ENCODE assay signal across 8 cellular contexts in genomic region chr4:186137193-186137792, GRCh38. TPM values are rescaled to one million over a fixed set of nuclear protein-coding genes. Genes with fewer than 3 reads are reported as not detected.
A peak's percentile ranks its signal among the peaks of the same experiment; 100 is the strongest.
DNase-seq lines count a peak whose midpoint lies in the region; ATAC-seq, FAIRE-seq and TF ChIP-seq lines count a peak whose summit lies in the region.

No MANE protein-coding gene starts in this region.

- under 1% methylated on average over 6 of the region's 6 CpGs for WGBS in GM12878 (ENCODE audit: insufficient coverage, insufficient replicate concordance, low lambda C conversion rate, missing lambda C conversion rate)

- H3K9me3 ChIP-seq in GM12878 (replicated peaks; ENCODE audit: control insufficient read depth, insufficient read depth, low read length), result no peaks in the 10 kb centered on the region
- no peaks in the 10 kb centered on the region for H3K9me3 ChIP-seq in lower lobe of right lung
- no peaks in the 10 kb centered on the region for H3K9me3 ChIP-seq in gastrocnemius medialis

- H3K36me3 Mint-ChIP-seq in natural killer cell (no peaks in the 10 kb centered on the region), immature natural killer cell (no peaks in the 10 kb centered on the region)
- no peaks in the 10 kb centered on the region for H3K36me3 Mint-ChIP-seq in natural killer cell treated with Interleukin-12 subunit alpha and Interleukin-12 subunit beta and Interleukin-15 and Interleukin-18, amount 100 ng/mL, for 72 hours
- no peaks in the 10 kb centered on the region for H3K36me3 Mint-ChIP-seq in naive thymus-derived CD8-positive, alpha-beta T cell

- ATAC-seq in natural killer cell (peak in 1 of 3 donors; percentile 41), GM12878 (peak; percentile 54), lower lobe of right lung (peak in 1 of 2 donors; percentile 49), gastrocnemius medialis (no peak)
- no peak for ATAC-seq in natural killer cell treated with Interleukin-12 subunit alpha and Interleukin-12 subunit beta and Interleukin-15 and Interleukin-18, amount 100 ng/mL, for 72 hours
- no peak for ATAC-seq in naive thymus-derived CD8-positive, alpha-beta T cell

- FAIRE-seq in GM12878 (lab: Jason Lieb, UNC), result no peak

- in situ Hi-C loops in GM12878 (cut with MboI) (loop anchor here (5.0 to 10.0 kb wide), 2 partner anchors 70 to 492 kb away; partner anchors contain the start of gene TLR3), gastrocnemius medialis (cut with MboI; ENCODE audit: low sequenced_read_pairs in 4 of 4) (loop anchor here in 1 of 4 donors (5.0 kb wide), 1 partner anchor 70 kb away; the partner anchor contains the start of gene TLR3)

- SMC1A ChIA-PET in GM12878 (lab: Charles Lee; ENCODE audit: uncharacterized antibody, unreplicated experiment), result interaction anchor here (0.7 to 2.1 kb wide), 9 partner anchors 8 to 496 kb away, joined by 3 to 16 read pairs (median 3); partner anchors contain the start of gene TLR3

- intact Hi-C loops in natural killer cell (cut with micrococcal nuclease) (no loop called here), GM12878 (cut with micrococcal nuclease; ENCODE audit: unreplicated experiment) (loop anchor here (1.0 to 5.0 kb wide), 3 partner anchors 69 to 496 kb away; no protein-coding TSS in a partner anchor), lower lobe of right lung (cut with DNase I) (no loop called here), gastrocnemius medialis (cut with DNase I; ENCODE audit: low total_unique reads) (no loop called here)

- CTCF ChIA-PET in GM12878 (lab: Yijun Ruan, JAX), result interaction anchor here (0.6 to 2.9 kb wide), 25 partner anchors 9 to 1906 kb away, joined by 3 to 38 read pairs (median 4); partner anchors contain the start of gene TLR3

- H3K4me3 Mint-ChIP-seq in natural killer cell (no peak overlapping the region), immature natural killer cell (no peak overlapping the region)
- H3K4me3 Mint-ChIP-seq in natural killer cell treated with Interleukin-12 subunit alpha and Interleukin-12 subunit beta and Interleukin-15 and Interleukin-18, amount 100 ng/mL, for 72 hours, result no peak overlapping the region
- H3K4me3 Mint-ChIP-seq in naive thymus-derived CD8-positive, alpha-beta T cell, result no peak overlapping the region

- TF ChIP-seq EP300 in GM12878 (IDR thresholded peaks at IDR 0.05; ENCODE audit: borderline replicate concordance in 1 of 2, control insufficient read depth in 1 of 2, low read depth in 2 of 2, low read length in 2 of 2), result no peak

- peak; percentile 22 for TF ChIP-seq CTCF in natural killer cell (IDR thresholded peaks at IDR 0.05)
- TF ChIP-seq CTCF in GM12878 (IDR thresholded peaks at IDR 0.05 in 2 of 3, conservative IDR thresholded peaks at IDR 0.05 in 1 of 3; ENCODE audit: control insufficient read depth in 2 of 3, extremely low read depth in 1 of 3, insufficient read depth in 1 of 3, low read depth in 3 of 3, low read length in 3 of 3), result peak; percentile 45 to 68 (median 66); a peak in 5 of 6 replicates
- TF ChIP-seq CTCF in lower lobe of right lung (IDR thresholded peaks at IDR 0.05), result peak; percentile 75
- TF ChIP-seq CTCF in gastrocnemius medialis (IDR thresholded peaks at IDR 0.05 in 4 of 5, conservative IDR thresholded peaks at IDR 0.05 in 1 of 5), result peak in 1 of 5 experiments; percentile 34

- no peak overlapping the region for H3K27ac Mint-ChIP-seq in natural killer cell
- no peak overlapping the region for H3K27ac Mint-ChIP-seq in natural killer cell treated with Interleukin-12 subunit alpha and Interleukin-12 subunit beta and Interleukin-15 and Interleukin-18, amount 100 ng/mL, for 72 hours
- no peak overlapping the region for H3K27ac Mint-ChIP-seq in immature natural killer cell
- H3K27ac Mint-ChIP-seq in naive thymus-derived CD8-positive, alpha-beta T cell, result no peak overlapping the region

- H3K9ac ChIP-seq in GM12878 (ENCODE audit: control insufficient read depth, insufficient read depth, low read length), result no peak overlapping the region

- H3K4me1 Mint-ChIP-seq in natural killer cell (no peaks in the 10 kb centered on the region), immature natural killer cell (no peaks in the 10 kb centered on the region)
- peaks cover 0 to 6% of the 10 kb centered on the region in 2 donors for H3K4me1 Mint-ChIP-seq in natural killer cell treated with Interleukin-12 subunit alpha and Interleukin-12 subunit beta and Interleukin-15 and Interleukin-18, amount 100 ng/mL, for 72 hours (ENCODE audit: low read depth in 2 of 2)
- no peaks in the 10 kb centered on the region for H3K4me1 Mint-ChIP-seq in naive thymus-derived CD8-positive, alpha-beta T cell

- no peak overlapping the region for H3K4me2 ChIP-seq in GM12878 (ENCODE audit: control insufficient read depth, insufficient read depth)

- peak; percentile 74 for TF ChIP-seq RAD21 in GM12878 (IDR thresholded peaks at IDR 0.05; ENCODE audit: insufficient read depth, low read depth, low read length)

- POLR2A ChIA-PET in GM12878 (lab: Charles Lee), result no interaction called here
- POLR2A ChIA-PET in naive thymus-derived CD8-positive, alpha-beta T cell (lab: Charles Lee), result no interaction called here

- H3K4me3 ChIP-seq in GM12878 (no peak overlapping the region), lower lobe of right lung (no peak overlapping the region), gastrocnemius medialis (no peak overlapping the region)

- H3K27ac ChIP-seq in GM12878 (ENCODE audit: control insufficient read depth, insufficient read depth) (no peak overlapping the region), lower lobe of right lung (no peak overlapping the region), gastrocnemius medialis (no peak overlapping the region)

- RAD21 ChIA-PET in GM12878 (lab: Charles Lee; ENCODE audit: unreplicated experiment), result interaction anchor here (0.6 to 1.5 kb wide), 7 partner anchors 63 to 497 kb away, joined by 3 to 5 read pairs (median 3); partner anchors contain the start of gene TLR3

- no peak for DNase-seq in natural killer cell
- DNase-seq in natural killer cell treated with Interleukin-12 subunit alpha and Interleukin-12 subunit beta and Interleukin-15 and Interleukin-18, amount 100 ng/mL, for 72 hours (ENCODE audit: low spot score), result no peak
- DNase-seq in HT-29 (ENCODE audit: low spot score), result peak; percentile 33
- no peak for DNase-seq in GM12878 (ENCODE audit: low read depth, low spot score)
- no peak for DNase-seq in lower lobe of right lung
- DNase-seq in gastrocnemius medialis, result no peak
- DNase-seq in immature natural killer cell, result no peak
- no peak for DNase-seq in naive thymus-derived CD8-positive, alpha-beta T cell

- no peaks in the 10 kb centered on the region for H3K79me2 ChIP-seq in GM12878 (ENCODE audit: control insufficient read depth, insufficient read depth, low read length)

- H3K27me3 Mint-ChIP-seq in natural killer cell (ENCODE audit: low read depth in 2 of 2) (peaks cover 19 to 21% of the 10 kb centered on the region in 2 donors), immature natural killer cell (ENCODE audit: low read depth in 3 of 3) (peaks cover 0 to 10% (median 3%) of the 10 kb centered on the region in 3 donors)
- peaks cover 18 to 26% of the 10 kb centered on the region in 2 donors for H3K27me3 Mint-ChIP-seq in natural killer cell treated with Interleukin-12 subunit alpha and Interleukin-12 subunit beta and Interleukin-15 and Interleukin-18, amount 100 ng/mL, for 72 hours
- peaks cover 0 to 26% (median 9%) of the 10 kb centered on the region in 5 donors for H3K27me3 Mint-ChIP-seq in naive thymus-derived CD8-positive, alpha-beta T cell

- H4K20me1 ChIP-seq in GM12878 (ENCODE audit: control insufficient read depth, insufficient read depth), result no peaks in the 10 kb centered on the region

- H3K4me1 ChIP-seq in GM12878 (ENCODE audit: control insufficient read depth, insufficient read depth, low read length) (peaks cover 15% of the 10 kb centered on the region), lower lobe of right lung (no peaks in the 10 kb centered on the region), gastrocnemius medialis (no peaks in the 10 kb centered on the region)

- BruUV-seq in GM12878 (replicated peaks; lab: Mats Ljungman, UMichigan), result no TSS peak

- H3K36me3 ChIP-seq in GM12878 (ENCODE audit: control insufficient read depth in 2 of 2, insufficient read depth in 2 of 2, low read length in 1 of 2), result no peaks in the 10 kb centered on the region
- no peaks in the 10 kb centered on the region for H3K36me3 ChIP-seq in lower lobe of right lung
- H3K36me3 ChIP-seq in gastrocnemius medialis, result no peaks in the 10 kb centered on the region

- H3K27me3 ChIP-seq in GM12878 (replicated peaks in 1 of 2; ENCODE audit: control insufficient read depth in 2 of 2, insufficient read depth in 2 of 2, low read length in 1 of 2) (no peaks in the 10 kb centered on the region), lower lobe of right lung (ENCODE audit: low read depth) (no peaks in the 10 kb centered on the region), gastrocnemius medialis (no peaks in the 10 kb centered on the region)

- H2AFZ ChIP-seq in GM12878 (ENCODE audit: control insufficient read depth, low read depth, low read length), result no peak overlapping the region

- no peaks in the 10 kb centered on the region for H3K9me3 Mint-ChIP-seq in natural killer cell
- H3K9me3 Mint-ChIP-seq in natural killer cell treated with Interleukin-12 subunit alpha and Interleukin-12 subunit beta and Interleukin-15 and Interleukin-18, amount 100 ng/mL, for 72 hours, result no peaks in the 10 kb centered on the region
- H3K9me3 Mint-ChIP-seq in immature natural killer cell, result no peaks in the 10 kb centered on the region
- H3K9me3 Mint-ChIP-seq in naive thymus-derived CD8-positive, alpha-beta T cell, result no peaks in the 10 kb centered on the region

- TF ChIP-seq POLR2A in GM12878 (IDR thresholded peaks at IDR 0.05; ENCODE audit: low read depth, low read length), result no peak
- no peak for TF ChIP-seq POLR2A in gastrocnemius medialis (IDR thresholded peaks at IDR 0.05)

RNA-seq across cellular contexts. Expression of gene FAM149A, which starts 32.8 kb away (rescaled TPM):
- total RNA-seq in natural killer cell (under 1 TPM in 1 of 3 donors, not detected in 2; 0.33 TPM), GM12878 (2014; rRNA removed) (0.76 and 1.0 TPM in 2 replicates), GM12878 (2014; rRNA removed; fragmentation: Illumina TruSeq; extraction: Trizol) (0.49 and 0.92 TPM in 2 replicates), GM12878 (2021) (0.38 and 0.53 TPM in 2 replicates), lower lobe of right lung (13.3 TPM), gastrocnemius medialis (1 to 10 TPM; 1.5 to 5.9 (median 3.3) TPM)
- total RNA-seq in natural killer cell treated with Interleukin-12 subunit alpha and Interleukin-12 subunit beta and Interleukin-15 and Interleukin-18, amount 100 ng/mL, for 72 hours, result not detected
- 24.1 and 26.6 TPM in 2 replicates for total RNA-seq in HT-29 (2014; rRNA removed; shearing (Covaris generic))
- total RNA-seq in GM12878 (2013; cell fraction: nucleolus; rRNA removed), result not detected in 2 replicates
- polyA plus RNA-seq in GM12878 (2011; ENCODE audit: low read depth), result 1.1 TPM
- polyA plus RNA-seq in GM12878 (2011; rRNA removed) (0.10 and 0.57 TPM in 2 replicates), GM12878 (2014; fragmentation: Illumina TruSeq; extraction: Trizol) (0.36 and 0.57 TPM in 2 replicates), GM12878 (2014; fragmentation: Nextera tagmentation; extraction: Ambion mirVana) (1 to 10 TPM; 1.7 to 1.9 TPM), GM12878 (2014; rRNA removed) (0.86 and 1.1 TPM in 2 replicates), GM12878 (2016; fragmentation: Nextera tagmentation; extraction: Ambion mirVana) (1 to 10 TPM in 1 of 2 experiments, under 1 TPM in 1; 0.96 to 1.0 TPM), immature natural killer cell (not detected)
- polyA plus RNA-seq in GM12878 (2011; cell fraction: cytosol; rRNA removed), result 0.25 and 0.32 TPM in 2 replicates
- 0.34 and 0.51 TPM in 2 replicates for polyA plus RNA-seq in GM12878 (2011; cell fraction: nucleus; rRNA removed)
- polyA plus RNA-seq in GM12878 (2012), result 0.73 TPM in 1 of 2 replicates, not detected in the other
- 1.7 TPM in 1 of 2 replicates, not detected in the other for polyA minus RNA-seq in GM12878 (2011; rRNA and poly(A)+ RNA removed)
- polyA minus RNA-seq in GM12878 (2011; cell fraction: cytosol; rRNA and poly(A)+ RNA removed), result not detected in 2 replicates
- not detected in 2 replicates for polyA minus RNA-seq in GM12878 (2011; cell fraction: nucleus; rRNA and poly(A)+ RNA removed)
- 1 to 10 TPM; 2.4 to 2.5 TPM for total RNA-seq in naive thymus-derived CD8-positive, alpha-beta T cell
- polyA plus RNA-seq in naive thymus-derived CD8-positive, alpha-beta T cell, result under 1 TPM in 2 of 3 donors, not detected in 1; 0.12 to 0.18 TPM

RNA-seq across cellular contexts. Expression of gene CYP4V2, which starts 54.1 kb away (rescaled TPM):
- total RNA-seq in natural killer cell, result 10 to 100 TPM; 27.9 to 32.5 (median 31.7) TPM
- 10 to 100 TPM; 11.7 to 15.2 TPM for total RNA-seq in natural killer cell treated with Interleukin-12 subunit alpha and Interleukin-12 subunit beta and Interleukin-15 and Interleukin-18, amount 100 ng/mL, for 72 hours
- total RNA-seq in HT-29 (2014; rRNA removed; shearing (Covaris generic)), result 4.0 and 5.7 TPM in 2 replicates
- 1.8 and 2.1 TPM in 2 replicates for total RNA-seq in GM12878 (2013; cell fraction: nucleolus; rRNA removed)
- total RNA-seq in GM12878 (2014; rRNA removed), result 7.2 and 10.0 TPM in 2 replicates
- 7.8 and 7.9 TPM in 2 replicates for total RNA-seq in GM12878 (2014; rRNA removed; fragmentation: Illumina TruSeq; extraction: Trizol)
- total RNA-seq in GM12878 (2021), result 5.9 and 6.1 TPM in 2 replicates
- 1.7 TPM for polyA plus RNA-seq in GM12878 (2011; ENCODE audit: low read depth)
- 2.9 and 3.4 TPM in 2 replicates for polyA plus RNA-seq in GM12878 (2011; rRNA removed)
- 2.1 and 2.3 TPM in 2 replicates for polyA plus RNA-seq in GM12878 (2011; cell fraction: cytosol; rRNA removed)
- polyA plus RNA-seq in GM12878 (2011; cell fraction: nucleus; rRNA removed), result 2.7 and 3.8 TPM in 2 replicates
- polyA plus RNA-seq in GM12878 (2012), result 1.9 and 2.2 TPM in 2 replicates
- 7.0 and 8.4 TPM in 2 replicates for polyA plus RNA-seq in GM12878 (2014; fragmentation: Illumina TruSeq; extraction: Trizol)
- polyA plus RNA-seq in GM12878 (2014; fragmentation: Nextera tagmentation; extraction: Ambion mirVana), result 1 to 10 TPM; 1.2 to 1.3 TPM
- polyA plus RNA-seq in GM12878 (2014; rRNA removed), result 7.1 and 7.3 TPM in 2 replicates
- 1 to 10 TPM; 6.7 to 8.2 TPM for polyA plus RNA-seq in GM12878 (2016; fragmentation: Nextera tagmentation; extraction: Ambion mirVana)
- polyA minus RNA-seq in GM12878 (2011; rRNA and poly(A)+ RNA removed), result 2.1 and 2.4 TPM in 2 replicates
- polyA minus RNA-seq in GM12878 (2011; cell fraction: cytosol; rRNA and poly(A)+ RNA removed), result 0.67 and 0.73 TPM in 2 replicates
- polyA minus RNA-seq in GM12878 (2011; cell fraction: nucleus; rRNA and poly(A)+ RNA removed), result 3.1 and 4.8 TPM in 2 replicates
- 38.6 TPM for total RNA-seq in lower lobe of right lung
- total RNA-seq in gastrocnemius medialis, result 10 to 100 TPM in 1 of 4 donors, 1 to 10 TPM in 3; 2.9 to 11.0 (median 6.1) TPM
- polyA plus RNA-seq in immature natural killer cell, result 10 to 100 TPM; 26.0 to 43.5 (median 37.6) TPM
- 10 to 100 TPM; 29.4 to 30.3 TPM for total RNA-seq in naive thymus-derived CD8-positive, alpha-beta T cell
- 10 to 100 TPM; 19.3 to 28.4 (median 22.9) TPM for polyA plus RNA-seq in naive thymus-derived CD8-positive, alpha-beta T cell
